Comparison of ENCODE assay signal across 1 cellular context in the genomic region with DNA sequence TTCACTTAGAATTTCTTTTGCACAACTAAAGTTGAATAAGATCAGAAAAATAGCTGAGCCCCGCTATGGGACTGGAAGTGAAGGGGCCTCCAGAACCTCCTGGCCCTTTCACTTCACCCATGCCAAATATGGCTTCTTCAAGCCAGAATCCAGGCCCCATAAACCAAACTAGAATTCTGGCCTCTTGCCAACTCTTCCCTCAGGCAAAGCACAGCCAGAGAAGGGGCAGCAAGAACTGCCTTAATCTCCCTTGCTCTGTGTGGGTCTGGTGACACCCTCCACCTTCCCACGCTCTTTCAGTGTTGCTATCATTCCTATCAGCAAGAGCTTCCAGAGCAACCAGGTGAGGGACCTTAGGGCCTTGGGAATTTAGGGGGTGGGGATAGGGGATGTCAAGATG.
TF ChIP-seq lines count a peak whose summit lies in the region.

No MANE protein-coding gene starts in this region.

TF ChIP-seq in HEK293, 187 proteins besides CTCF, POLR2A, EP300 and RAD21 (continued from another document):
- TF ChIP-seq, protein P1, sequence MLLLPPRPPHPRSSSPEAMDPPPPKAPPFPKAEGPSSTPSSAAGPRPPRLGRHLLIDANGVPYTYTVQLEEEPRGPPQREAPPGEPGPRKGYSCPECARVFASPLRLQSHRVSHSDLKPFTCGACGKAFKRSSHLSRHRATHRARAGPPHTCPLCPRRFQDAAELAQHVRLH (tag by site-specific recombination; IDR thresholded peaks at IDR 0.05), result no peak
- TF ChIP-seq ZNF112 (tag by site-specific recombination; IDR thresholded peaks at IDR 0.05) (peak; percentile 73), ZNF121 (tag by site-specific recombination; IDR thresholded peaks at IDR 0.05) (no peak), ZEB2 (tag by site-specific recombination; IDR thresholded peaks at IDR 0.05) (no peak), ZNF48 (tag by site-specific recombination; IDR thresholded peaks at IDR 0.05) (no peak), HOXA7 (CRISPR knock-in tag; IDR thresholded peaks at IDR 0.05; ENCODE audit: borderline replicate concordance) (no peak), ZFHX2 (tag by site-specific recombination; conservative IDR thresholded peaks at IDR 0.05) (peak; percentile 80), ZNF600 (tag by site-specific recombination; IDR thresholded peaks at IDR 0.05) (no peak), ZNF791 (tag by site-specific recombination; IDR thresholded peaks at IDR 0.05) (no peak), ZNF785 (tag by site-specific recombination; IDR thresholded peaks at IDR 0.05) (no peak), GLIS2 (tag by site-specific recombination; IDR thresholded peaks at IDR 0.05) (no peak), ZNF223 (tag by site-specific recombination; IDR thresholded peaks at IDR 0.05) (no peak), ZBTB7A (tag by site-specific recombination; IDR thresholded peaks at IDR 0.05; ENCODE audit: low read depth) (no peak), TCF7L2 (IDR thresholded peaks at IDR 0.05; ENCODE audit: borderline replicate concordance, low read depth, low read length) (no peak), ZNF701 (tag by site-specific recombination; IDR thresholded peaks at IDR 0.05) (no peak), ZNF585B (tag by site-specific recombination; IDR thresholded peaks at IDR 0.05) (no peak), ZNF707 (tag by site-specific recombination; IDR thresholded peaks at IDR 0.05) (no peak), ZNF514 (tag by site-specific recombination; IDR thresholded peaks at IDR 0.05) (no peak), ZNF660 (tag by site-specific recombination; IDR thresholded peaks at IDR 0.05) (peak; percentile 77), ZNF184 (tag by site-specific recombination; IDR thresholded peaks at IDR 0.05) (peak; percentile 34; the same call in 1 of the 2 replicates), EGR2 (tag by site-specific recombination; IDR thresholded peaks at IDR 0.05; ENCODE audit: low read depth) (no peak), ZNF626 (tag by site-specific recombination; IDR thresholded peaks at IDR 0.05) (no peak), ZNF571 (tag by site-specific recombination; IDR thresholded peaks at IDR 0.05) (no peak), ZNF341 (tag by site-specific recombination; IDR thresholded peaks at IDR 0.05; ENCODE audit: low read depth) (no peak), ZNF677 (tag by site-specific recombination; IDR thresholded peaks at IDR 0.05) (no peak), HOXC10 (CRISPR knock-in tag; IDR thresholded peaks at IDR 0.05) (no peak), ZNF624 (tag by site-specific recombination; IDR thresholded peaks at IDR 0.05) (peak; percentile 86; the same call in 1 of the 2 replicates), ZNF175 (tag by site-specific recombination; IDR thresholded peaks at IDR 0.05) (no peak), ZFP37 (tag by site-specific recombination; IDR thresholded peaks at IDR 0.05) (no peak), OSR2 (tag by site-specific recombination; IDR thresholded peaks at IDR 0.05) (no peak), ZNF37A (tag by site-specific recombination; IDR thresholded peaks at IDR 0.05) (peak; percentile 76), YY2 (tag by site-specific recombination; IDR thresholded peaks at IDR 0.05) (no peak), KLF7 (tag by site-specific recombination; IDR thresholded peaks at IDR 0.05; ENCODE audit: borderline replicate concordance) (no peak), ZNF560 (tag by site-specific recombination; IDR thresholded peaks at IDR 0.05; ENCODE audit: borderline replicate concordance) (no peak), ZNF248 (tag by site-specific recombination; IDR thresholded peaks at IDR 0.05) (no peak), BCL11A (tag by site-specific recombination; IDR thresholded peaks at IDR 0.05; ENCODE audit: low read depth) (no peak), OVOL3 (tag by site-specific recombination; IDR thresholded peaks at IDR 0.05) (no peak), ZNF768 (tag by site-specific recombination; IDR thresholded peaks at IDR 0.05) (no peak), ZNF776 (tag by site-specific recombination; IDR thresholded peaks at IDR 0.05; ENCODE audit: borderline replicate concordance) (peak; percentile 64; the same call in 1 of the 2 replicates), ZSCAN30 (tag by site-specific recombination; IDR thresholded peaks at IDR 0.05) (0 out of 2 replicates have a peak, but pooled peaks have one; percentile 25)
- TF ChIP-seq, protein P2, sequence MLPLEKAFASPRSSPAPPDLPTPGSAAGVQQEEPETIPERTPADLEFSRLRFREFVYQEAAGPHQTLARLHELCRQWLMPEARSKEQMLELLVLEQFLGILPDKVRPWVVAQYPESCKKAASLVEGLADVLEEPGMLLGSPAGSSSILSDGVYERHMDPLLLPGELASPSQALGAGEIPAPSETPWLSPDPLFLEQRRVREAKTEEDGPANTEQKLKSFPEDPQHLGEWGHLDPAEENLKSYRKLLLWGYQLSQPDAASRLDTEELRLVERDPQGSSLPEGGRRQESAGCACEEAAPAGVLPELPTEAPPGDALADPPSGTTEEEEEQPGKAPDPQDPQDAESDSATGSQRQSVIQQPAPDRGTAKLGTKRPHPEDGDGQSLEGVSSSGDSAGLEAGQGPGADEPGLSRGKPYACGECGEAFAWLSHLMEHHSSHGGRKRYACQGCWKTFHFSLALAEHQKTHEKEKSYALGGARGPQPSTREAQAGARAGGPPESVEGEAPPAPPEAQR (tag by site-specific recombination; IDR thresholded peaks at IDR 0.05), result no peak
- TF ChIP-seq, protein P3, sequence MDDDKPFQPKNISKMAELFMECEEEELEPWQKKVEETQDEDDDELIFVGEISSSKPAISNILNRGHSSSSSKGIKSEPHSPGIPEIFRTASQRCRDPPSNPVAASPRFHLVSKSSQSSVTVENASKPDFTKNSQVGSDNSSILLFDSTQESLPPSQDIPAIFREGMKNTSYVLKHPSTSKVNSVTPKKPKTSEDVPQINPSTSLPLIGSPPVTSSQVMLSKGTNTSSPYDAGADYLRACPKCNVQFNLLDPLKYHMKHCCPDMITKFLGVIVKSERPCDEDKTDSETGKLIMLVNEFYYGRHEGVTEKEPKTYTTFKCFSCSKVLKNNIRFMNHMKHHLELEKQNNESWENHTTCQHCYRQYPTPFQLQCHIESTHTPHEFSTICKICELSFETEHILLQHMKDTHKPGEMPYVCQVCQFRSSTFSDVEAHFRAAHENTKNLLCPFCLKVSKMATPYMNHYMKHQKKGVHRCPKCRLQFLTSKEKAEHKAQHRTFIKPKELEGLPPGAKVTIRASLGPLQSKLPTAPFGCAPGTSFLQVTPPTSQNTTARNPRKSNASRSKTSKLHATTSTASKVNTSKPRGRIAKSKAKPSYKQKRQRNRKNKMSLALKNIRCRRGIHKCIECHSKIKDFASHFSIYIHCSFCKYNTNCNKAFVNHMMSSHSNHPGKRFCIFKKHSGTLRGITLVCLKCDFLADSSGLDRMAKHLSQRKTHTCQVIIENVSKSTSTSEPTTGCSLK (tag by site-specific recombination; IDR thresholded peaks at IDR 0.05), result no peak
- TF ChIP-seq, protein P4, sequence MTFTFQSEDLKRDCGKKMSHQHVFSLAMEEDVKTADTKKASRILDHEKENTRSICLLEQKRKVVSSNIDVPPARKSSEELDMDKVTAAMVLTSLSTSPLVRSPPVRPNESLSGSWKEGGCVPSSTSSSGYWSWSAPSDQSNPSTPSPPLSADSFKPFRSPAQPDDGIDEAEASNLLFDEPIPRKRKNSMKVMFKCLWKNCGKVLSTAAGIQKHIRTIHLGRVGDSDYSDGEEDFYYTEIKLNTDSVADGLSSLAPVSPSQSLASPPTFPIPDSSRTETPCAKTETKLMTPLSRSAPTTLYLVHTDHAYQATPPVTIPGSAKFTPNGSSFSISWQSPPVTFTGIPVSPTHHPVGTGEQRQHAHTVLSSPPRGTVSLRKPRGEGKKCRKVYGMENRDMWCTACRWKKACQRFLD (tag by site-specific recombination; IDR thresholded peaks at IDR 0.05), result no peak
